ENCODE assay signal across 1 cellular context in genomic region chr11:18736590-18737148, GRCh38.
TF ChIP-seq lines count a peak whose summit lies in the region.

No MANE protein-coding gene starts in this region.

TF ChIP-seq in K562, 482 proteins besides CTCF, POLR2A, EP300 and RAD21:
- TF ChIP-seq ETV6 (IDR thresholded peaks at IDR 0.05; ENCODE audit: borderline replicate concordance in 1 of 2, low read depth in 2 of 2, low read length in 1 of 2) = no peak
- TF ChIP-seq ETV6 (CRISPR knock-in tag; IDR thresholded peaks at IDR 0.05; ENCODE audit: borderline replicate concordance) = no peak
- peak; percentile 81 for TF ChIP-seq RFX1 (IDR thresholded peaks at IDR 0.05)
- TF ChIP-seq STAT5A (IDR thresholded peaks at IDR 0.05; ENCODE audit: borderline replicate concordance, low read length) = no peak
